9 cellular contexts compared by ENCODE assay signal in the genomic region with DNA sequence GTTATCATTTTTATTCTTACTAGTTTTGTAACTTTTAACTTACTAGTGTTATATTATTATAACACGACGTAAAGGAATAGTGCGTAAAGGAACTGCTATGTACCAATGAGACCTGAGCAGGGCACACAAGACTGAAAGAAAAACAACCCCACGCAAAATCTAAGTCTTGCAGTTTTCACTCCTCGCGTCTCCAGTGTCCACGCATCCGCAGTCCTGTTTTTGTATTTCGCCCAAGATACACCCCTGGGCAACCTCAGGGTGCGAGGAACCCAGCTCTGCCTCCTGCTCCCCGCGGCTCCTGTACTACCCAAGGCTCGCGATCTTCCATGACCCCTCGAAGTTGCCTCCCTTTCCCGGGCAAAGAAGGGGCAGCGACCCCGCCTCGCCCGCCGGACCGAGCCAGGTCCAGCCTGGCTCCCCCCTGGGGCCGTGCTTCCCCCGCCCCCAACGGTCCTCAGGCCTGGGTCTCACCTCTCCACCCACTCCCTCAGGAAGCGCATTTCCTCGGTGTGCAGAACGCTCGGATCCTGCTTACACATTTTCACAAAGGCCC. TPM values are rescaled to one million over a fixed set of nuclear protein-coding genes. Genes with fewer than 3 reads are reported as not detected.
DNase-seq lines count a peak whose midpoint lies in the region; ATAC-seq and TF ChIP-seq lines count a peak whose summit lies in the region.
"Had no signal": no experiment of that assay in that cellular context is flagged by ENCODE, and none has a peak within 500 bp of the region (broad histone marks: within the 10 kb centered on the region; RNA-seq: fewer than 3 reads in every experiment).

No MANE protein-coding gene starts in this region.

- H3K27ac Mint-ChIP-seq in activated B cell treated with CpG ODN at 0.5 μM for 24 hours: peak overlapping the region; percentile 100
- peak overlapping the region; percentile 98 to 100 (median 100) for H3K27ac Mint-ChIP-seq in naive thymus-derived CD4-positive, alpha-beta T cell

- TF ChIP-seq CTCF in activated B cell treated with CpG ODN at 0.5 μM for 24 hours (IDR thresholded peaks at IDR 0.05): no peak
- TF ChIP-seq CTCF in fibroblast of mammary gland (conservative IDR thresholded peaks at IDR 0.05; ENCODE audit: control insufficient read depth, insufficient read depth, low read depth, low read length): no peak

- CTCF ChIA-PET in activated B cell treated with CpG ODN at 0.5 μM for 24 hours (lab: Charles Lee): interaction anchor here (2.0 to 3.3 kb wide), 2 partner anchors 43 to 173 kb away, joined by 6 to 13 read pairs; no protein-coding TSS in a partner anchor
- CTCF ChIA-PET in naive thymus-derived CD4-positive, alpha-beta T cell (lab: Charles Lee): interaction anchor here (1.1 to 2.0 kb wide), 2 partner anchors 38 to 64 kb away, joined by 3 to 10 read pairs; a partner anchor contains a TSS

- peak overlapping the region; percentile 94 for H3K27ac ChIP-seq in KOPT-K1 (ENCODE audit: low read depth, low read length, poor library complexity, severe bottlenecking)
- H3K27ac ChIP-seq in naive thymus-derived CD4-positive, alpha-beta T cell (ENCODE audit: low read depth, low read length): peak overlapping the region; percentile 97

- H3K27me3 ChIP-seq in naive thymus-derived CD4-positive, alpha-beta T cell (ENCODE audit: control insufficient read depth in 2 of 2, insufficient read depth in 2 of 2, low read length in 2 of 2): no peaks in the 10 kb centered on the region

- H3K27me3 Mint-ChIP-seq in activated B cell treated with CpG ODN at 0.5 μM for 24 hours: no peaks in the 10 kb centered on the region
- peaks cover 0 to 2% (median 0%) of the 10 kb centered on the region in 5 donors for H3K27me3 Mint-ChIP-seq in naive thymus-derived CD4-positive, alpha-beta T cell

- ATAC-seq in GM21717 (IDR thresholded peaks at IDR 0.05; ENCODE audit: unreplicated experiment): peak; percentile 22
- ATAC-seq in activated B cell treated with CpG ODN at 0.5 μM for 24 hours (ENCODE audit: low read depth): peak; percentile 19
- peak; percentile 7 for ATAC-seq in naive thymus-derived CD4-positive, alpha-beta T cell

- H3K4me1 ChIP-seq in naive thymus-derived CD4-positive, alpha-beta T cell (ENCODE audit: control insufficient read depth in 2 of 2, insufficient read depth in 2 of 2, low read length in 2 of 2): peaks cover 24 to 39% of the 10 kb centered on the region in 2 donors

- no peaks in the 10 kb centered on the region for H3K9me3 ChIP-seq in KOPT-K1 (ENCODE audit: insufficient read depth, low read length, poor library complexity, severe bottlenecking)
- no peaks in the 10 kb centered on the region for H3K9me3 ChIP-seq in naive thymus-derived CD4-positive, alpha-beta T cell (ENCODE audit: control insufficient read depth in 2 of 3, low read length in 3 of 3)

- H3K36me3 Mint-ChIP-seq in activated B cell treated with CpG ODN at 0.5 μM for 24 hours (ENCODE audit: low read depth): peaks cover 40% of the 10 kb centered on the region
- peaks cover 0 to 5% (median 2%) of the 10 kb centered on the region in 5 donors for H3K36me3 Mint-ChIP-seq in naive thymus-derived CD4-positive, alpha-beta T cell

- peaks cover 51% of the 10 kb centered on the region for H3K4me1 Mint-ChIP-seq in activated B cell treated with CpG ODN at 0.5 μM for 24 hours
- peaks cover 31 to 72% (median 63%) of the 10 kb centered on the region in 7 donors for H3K4me1 Mint-ChIP-seq in naive thymus-derived CD4-positive, alpha-beta T cell

- POLR2A ChIA-PET in activated B cell treated with CpG ODN at 0.5 μM for 24 hours (lab: Charles Lee): interaction anchor here (0.5 to 1.8 kb wide), 17 partner anchors 36 to 1537 kb away, joined by 3 to 18 read pairs (median 5); a partner anchor contains a TSS
- POLR2A ChIA-PET in naive thymus-derived CD4-positive, alpha-beta T cell (lab: Charles Lee): interaction anchor here (0.6 to 2.0 kb wide), 8 partner anchors 21 to 812 kb away, joined by 3 to 9 read pairs (median 4); a partner anchor contains a TSS

- H3K4me3 ChIP-seq in fibroblast of mammary gland (ENCODE audit: control insufficient read depth, low read depth, low read length): peak overlapping the region; percentile 99
- peak overlapping the region; percentile 83 for H3K4me3 ChIP-seq in naive thymus-derived CD4-positive, alpha-beta T cell (ENCODE audit: low read length)

- DNase-seq in NOMO-1 treated with DMSO at 0.1 percent for 48 hours (lab: John Stamatoyannopoulos, UW; ENCODE audit: unreplicated experiment) (peak; percentile 33), NOMO-1 treated with dmso at 0.1 percent for 144 hours (lab: John Stamatoyannopoulos, UW; ENCODE audit: unreplicated experiment) (no peak), activated B cell treated with CpG ODN at 0.5 μM for 24 hours (no peak), fibroblast of mammary gland (ENCODE audit: low read depth) (peak; percentile 24), NCI-H1930 (lab: John Stamatoyannopoulos, UW) (no peak)
- DNase-seq in naive thymus-derived CD4-positive, alpha-beta T cell: peak in 4 of 9 donors; percentile 31 to 44 (median 38)

- no peaks in the 10 kb centered on the region for H3K9me3 Mint-ChIP-seq in activated B cell treated with CpG ODN at 0.5 μM for 24 hours
- peaks cover 0 to 2% (median 0%) of the 10 kb centered on the region in 11 donors for H3K9me3 Mint-ChIP-seq in naive thymus-derived CD4-positive, alpha-beta T cell

- peaks cover 34% of the 10 kb centered on the region for H3K36me3 ChIP-seq in KOPT-K1 (ENCODE audit: insufficient read depth, low read length)
- peaks cover 0 to 5% (median 0%) of the 10 kb centered on the region in 3 experiments for H3K36me3 ChIP-seq in naive thymus-derived CD4-positive, alpha-beta T cell (ENCODE audit: control insufficient read depth in 2 of 3, insufficient read depth in 3 of 3, low read length in 3 of 3)

- H3K4me3 Mint-ChIP-seq in activated B cell treated with CpG ODN at 0.5 μM for 24 hours: peak overlapping the region; percentile 98
- peak overlapping the region; percentile 94 to 100 (median 98) for H3K4me3 Mint-ChIP-seq in naive thymus-derived CD4-positive, alpha-beta T cell

- intact Hi-C loops in activated B cell treated with CpG ODN at 0.5 μM for 24 hours (cut with micrococcal nuclease): loop anchor here (1.0 to 2.0 kb wide), 10 partner anchors 37 to 613 kb away; a partner anchor contains a TSS
- intact Hi-C loops in naive thymus-derived CD4-positive, alpha-beta T cell (cut with micrococcal nuclease): loop anchor here (1.0 to 5.0 kb wide), 16 partner anchors 37 to 814 kb away; a partner anchor contains a TSS

RNA-seq across cellular contexts. Expression of a gene that starts 0.4 kb away (rescaled TPM):
- total RNA-seq in activated B cell treated with CpG ODN at 0.5 μM for 24 hours: 183 and 221 TPM in 2 replicates
- total RNA-seq in naive thymus-derived CD4-positive, alpha-beta T cell: 100 to 1,000 TPM; 126 to 247 (median 185) TPM
- 100 to 1,000 TPM; 222 to 305 TPM for polyA plus RNA-seq in naive thymus-derived CD4-positive, alpha-beta T cell

RNA-seq across cellular contexts. Expression of a gene that starts 0.9 kb away (rescaled TPM):
- 20.3 and 20.8 TPM in 2 replicates for total RNA-seq in activated B cell treated with CpG ODN at 0.5 μM for 24 hours
- total RNA-seq in naive thymus-derived CD4-positive, alpha-beta T cell: 10 to 100 TPM; 14.4 to 21.8 (median 19.0) TPM
- 10 to 100 TPM; 16.2 to 17.8 TPM for polyA plus RNA-seq in naive thymus-derived CD4-positive, alpha-beta T cell

RNA-seq across cellular contexts. Expression of a gene that starts 5.9 kb away (rescaled TPM):
- not detected in 2 replicates for total RNA-seq in activated B cell treated with CpG ODN at 0.5 μM for 24 hours
- not detected for total RNA-seq in naive thymus-derived CD4-positive, alpha-beta T cell
- under 1 TPM; 0.10 to 0.15 TPM for polyA plus RNA-seq in naive thymus-derived CD4-positive, alpha-beta T cell
- total RNA-seq: pulmonary artery endothelial cell had no signal

RNA-seq across cellular contexts. Expression of a gene that starts 36.9 kb away (rescaled TPM):
- total RNA-seq in activated B cell treated with CpG ODN at 0.5 μM for 24 hours: 14.8 and 19.3 TPM in 2 replicates
- 10 to 100 TPM in 3 of 5 experiments, 1 to 10 TPM in 2; 6.8 to 22.1 (median 13.1) TPM for total RNA-seq in naive thymus-derived CD4-positive, alpha-beta T cell
- 10 to 100 TPM; 16.8 to 24.9 TPM for polyA plus RNA-seq in naive thymus-derived CD4-positive, alpha-beta T cell

Comparison
In these comparisons a context has a peak if more than half of its experiments do, and no peak if none do; other contexts are left out.
1. DNase-seq: peak in NOMO-1 treated with DMSO at 0.1 percent for 48 hours (single experiment) and fibroblast of mammary gland (single experiment); none in NOMO-1 treated with dmso at 0.1 percent for 144 hours (single experiment), activated B cell treated with CpG ODN at 0.5 μM for 24 hours (single experiment) and NCI-H1930 (0 of 2).
2. Peak in every context shown above with its lines, with median percentiles within 50 percentile points of each other: ATAC-seq.